Comparison of ENCODE assay signal across 14 cellular contexts in genomic region chr1:167082511-167083027, GRCh38. TPM values are rescaled to one million over a fixed set of nuclear protein-coding genes. Genes with fewer than 3 reads are reported as not detected.
DNase-seq lines count a peak whose midpoint lies in the region; ATAC-seq and TF ChIP-seq lines count a peak whose summit lies in the region.
"Had no signal": no experiment of that assay in that cellular context is flagged by ENCODE, and none has a peak within 500 bp of the region (broad histone marks: within the 10 kb centered on the region; RNA-seq: fewer than 3 reads in every experiment).

No MANE protein-coding gene starts in this region.

- peak overlapping the region; percentile 96 to 99 for H3K27ac ChIP-seq in mucosa of rectum (ENCODE audit: low read depth in 2 of 2, low read length in 2 of 2)
- H3K27ac ChIP-seq in CD8-positive, alpha-beta T cell (ENCODE audit: low read depth, low read length), result no peak overlapping the region
- H3K27ac ChIP-seq: RWPE1 had no signal

- CTCF ChIA-PET in CD8-positive, alpha-beta T cell (lab: Charles Lee), result interaction anchor here (1.1 to 1.5 kb wide), 4 partner anchors 10 to 43 kb away, joined by 3 to 8 read pairs (median 6); no protein-coding TSS in a partner anchor

- peak overlapping the region; percentile 37 to 58 for H3K4me3 ChIP-seq in mucosa of rectum (ENCODE audit: low read length in 2 of 2)
- H3K4me3 ChIP-seq in CD8-positive, alpha-beta T cell (ENCODE audit: low read depth, low read length), result no peak overlapping the region

- no peaks in the 10 kb centered on the region for H3K9me3 ChIP-seq in mucosa of rectum (ENCODE audit: control insufficient read depth in 2 of 2, low read length in 2 of 2)
- no peaks in the 10 kb centered on the region for H3K9me3 ChIP-seq in CD8-positive, alpha-beta T cell (ENCODE audit: low read length)

- POLR2A ChIA-PET in CD8-positive, alpha-beta T cell (lab: Charles Lee), result no interaction called here

- intact Hi-C loops in CD8-positive, alpha-beta T cell (cut with DNase I, micrococcal nuclease), result no loop called here

- H3K4me3 Mint-ChIP-seq in CD8-positive, alpha-beta T cell, result no peak overlapping the region
- H3K4me3 Mint-ChIP-seq: activated T-helper 17 cell treated with anti-CD3 and anti-CD28 coated beads, Interleukin-2, amount 50 U/mL, for 72 hours; CD4-positive, alpha-beta memory T cell; WTC11 had no signal

- peaks cover 10% of the 10 kb centered on the region for H3K4me1 Mint-ChIP-seq in CD8-positive, alpha-beta T cell (ENCODE audit: low read depth)
- H3K4me1 Mint-ChIP-seq: activated T-helper 17 cell treated with anti-CD3 and anti-CD28 coated beads, Interleukin-2, amount 50 U/mL, for 72 hours had no signal

- H3K9ac ChIP-seq in mucosa of rectum (ENCODE audit: low read depth in 1 of 2, low read length in 2 of 2), result peak overlapping the region; percentile 73 to 80

- H3K27ac Mint-ChIP-seq in CD8-positive, alpha-beta T cell, result no peak overlapping the region
- H3K27ac Mint-ChIP-seq: activated T-helper 17 cell treated with anti-CD3 and anti-CD28 coated beads, Interleukin-2, amount 50 U/mL, for 72 hours; CD4-positive, alpha-beta memory T cell; WTC11 had no signal

- peaks cover 50 to 76% of the 10 kb centered on the region in 2 donors for H3K4me1 ChIP-seq in mucosa of rectum (ENCODE audit: control insufficient read depth in 2 of 2, insufficient read depth in 2 of 2, low read length in 2 of 2)
- no peaks in the 10 kb centered on the region for H3K4me1 ChIP-seq in CD8-positive, alpha-beta T cell (ENCODE audit: insufficient read depth, low read length)

- DNase-seq in DMS53 treated with DMSO at 0.1 percent for 48 hours (lab: John Stamatoyannopoulos, UW; ENCODE audit: unreplicated experiment), result peak; percentile 80
- DNase-seq in MV-4-11 (lab: John Stamatoyannopoulos, UW), result peak; percentile 50
- DNase-seq in cerebellar cortex (ENCODE audit: low spot score), result peak; percentile 60
- no peak for DNase-seq in activated CD8-positive, alpha-beta memory T cell treated with anti-CD3 and anti-CD28 coated beads for 24 hours
- DNase-seq in CD8-positive, alpha-beta T cell, result no peak
- no peak for DNase-seq in GF-D8 (lab: John Stamatoyannopoulos, UW)
- DNase-seq in NCI-H2107 treated with DMSO at 0.1 percent for 48 hours (lab: John Stamatoyannopoulos, UW; ENCODE audit: unreplicated experiment), result no peak
- DNase-seq: CD4-positive, alpha-beta memory T cell; central memory CD4-positive, alpha-beta T cell; mammary epithelial cell had no signal

- H3K9me3 Mint-ChIP-seq in CD8-positive, alpha-beta T cell, result no peaks in the 10 kb centered on the region
- H3K9me3 Mint-ChIP-seq: activated T-helper 17 cell treated with anti-CD3 and anti-CD28 coated beads, Interleukin-2, amount 50 U/mL, for 72 hours; CD4-positive, alpha-beta memory T cell; WTC11 had no signal

- ATAC-seq in CD8-positive, alpha-beta T cell, result no peak
- ATAC-seq: activated T-helper 17 cell treated with anti-CD3 and anti-CD28 coated beads, Interleukin-2, amount 50 U/mL, for 72 hours had no signal

- TF ChIP-seq CTCF in CD8-positive, alpha-beta T cell (IDR thresholded peaks at IDR 0.05), result no peak

- no peaks in the 10 kb centered on the region for H3K27me3 Mint-ChIP-seq in CD8-positive, alpha-beta T cell (ENCODE audit: low read depth)

- H3K36me3 Mint-ChIP-seq in CD8-positive, alpha-beta T cell, result peaks cover 4% of the 10 kb centered on the region
- H3K36me3 Mint-ChIP-seq: WTC11 had no signal

- peaks cover 0 to 21% of the 10 kb centered on the region in 2 donors for H3K36me3 ChIP-seq in mucosa of rectum (ENCODE audit: control insufficient read depth in 2 of 2, insufficient read depth in 2 of 2, low read length in 2 of 2)
- no peaks in the 10 kb centered on the region for H3K36me3 ChIP-seq in CD8-positive, alpha-beta T cell (ENCODE audit: insufficient read depth, low read length)

- H3K27me3 ChIP-seq in mucosa of rectum (ENCODE audit: control insufficient read depth in 2 of 2, insufficient read depth in 2 of 2, low read length in 2 of 2), result peaks cover 0 to 3% of the 10 kb centered on the region in 2 donors
- no peaks in the 10 kb centered on the region for H3K27me3 ChIP-seq in CD8-positive, alpha-beta T cell (ENCODE audit: insufficient read depth, low read length)

RNA-seq across cellular contexts. Expression of gene GPA33, which starts 7.6 kb away (rescaled TPM):
- 1 to 10 TPM; 1.7 to 2.0 TPM for total RNA-seq in CD8-positive, alpha-beta T cell
- total RNA-seq: mammary epithelial cell had no signal

RNA-seq across cellular contexts. Expression of gene STYXL2, which starts 11.3 kb away (rescaled TPM):
- total RNA-seq in CD8-positive, alpha-beta T cell, result not detected
- total RNA-seq: activated T-helper 17 cell treated with anti-CD3 and anti-CD28 coated beads, Interleukin-2, amount 50 U/mL, for 72 hours; CD4-positive, alpha-beta memory T cell; mammary epithelial cell had no signal

Comparison
In these comparisons a context has a peak if more than half of its experiments do, and no peak if none do; other contexts are left out.
1. DNase-seq: peak in DMS53 treated with DMSO at 0.1 percent for 48 hours (single experiment), MV-4-11 (single experiment) and cerebellar cortex (single experiment); none in activated CD8-positive, alpha-beta memory T cell treated with anti-CD3 and anti-CD28 coated beads for 24 hours (single experiment), CD8-positive, alpha-beta T cell (0 of 7), GF-D8 (single experiment) and NCI-H2107 treated with DMSO at 0.1 percent for 48 hours (single experiment).